25 cellular contexts compared by ENCODE assay signal in the genomic region with DNA sequence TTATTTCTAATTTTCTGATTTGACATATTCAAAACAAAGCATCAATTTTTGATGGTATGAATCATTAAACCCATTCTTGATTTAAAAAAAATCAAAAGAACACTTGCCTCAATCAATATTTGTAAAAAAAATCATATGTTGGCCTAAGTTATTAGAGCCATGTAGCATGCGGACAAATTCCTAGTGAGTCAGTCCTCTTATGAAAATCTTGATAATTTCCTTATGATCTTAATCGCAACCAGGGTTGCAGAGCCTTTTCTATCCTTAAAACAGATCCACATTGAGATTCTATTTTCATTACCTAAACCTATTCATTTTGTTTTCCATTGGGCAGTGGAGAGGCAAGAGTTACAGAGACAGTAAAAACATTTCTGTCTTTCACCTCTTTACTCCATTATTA.
"Had no signal": no experiment of that assay in that cellular context is flagged by ENCODE, and none has a peak within 500 bp of the region (broad histone marks: within the 10 kb centered on the region; RNA-seq: fewer than 3 reads in every experiment).

No MANE protein-coding gene starts in this region.

- H3K4me1 ChIP-seq: heart left ventricle, psoas muscle, stomach, upper lobe of left lung had no signal

- H3K9me3 ChIP-seq: esophagus muscularis mucosa, gastroesophageal sphincter, heart left ventricle, ovary, psoas muscle, sigmoid colon, stomach, tibial artery, upper lobe of left lung had no signal

- H3K36me3 ChIP-seq: esophagus muscularis mucosa, gastroesophageal sphincter, heart left ventricle, ovary, sigmoid colon, stomach, tibial artery, upper lobe of left lung had no signal

- H3K4me3 ChIP-seq: coronary artery, esophagus muscularis mucosa, gastroesophageal sphincter, heart left ventricle, hepatocyte, lung, ovary, psoas muscle, sigmoid colon, stomach, tibial artery, upper lobe of left lung had no signal

- DNase-seq: dermis blood vessel endothelial cell; effector memory CD4-positive, alpha-beta T cell; foreskin keratinocyte; heart left ventricle; kidney; natural killer cell; occipital lobe; ovary; posterior cingulate gyrus; psoas muscle; right cardiac atrium; sigmoid colon; stimulated activated CD4-positive, alpha-beta T cell treated with anti-CD3 and anti-CD28 coated beads, Interleukin-2, amount 100 ng/mL, for 24 hours; stimulated activated CD4-positive, alpha-beta T cell treated with anti-CD3 and anti-CD28 coated beads, Interleukin-4, amount 100 ng/mL, for 24 hours; stimulated activated naive CD4-positive, alpha-beta T cell treated with Interleukin-2 at 50 U/mL for 16 hours; stomach; tibial artery; upper lobe of left lung had no signal

- H3K27ac ChIP-seq: coronary artery, esophagus muscularis mucosa, foreskin keratinocyte, gastroesophageal sphincter, heart left ventricle, hepatocyte, ovary, psoas muscle, stomach, tibial artery, upper lobe of left lung had no signal

- ATAC-seq: foreskin keratinocyte; gastroesophageal sphincter; heart left ventricle; left lobe of liver; natural killer cell; psoas muscle; right cardiac atrium; stimulated activated effector memory CD8-positive, alpha-beta T cell treated with anti-CD3 and anti-CD28 coated beads, Interleukin-12 subunit alpha, Interleukin-12 subunit beta, amount 100 ng/mL, for 72 hours had no signal

- H3K27me3 ChIP-seq: esophagus muscularis mucosa, foreskin keratinocyte, gastroesophageal sphincter, heart left ventricle, hepatocyte, ovary, sigmoid colon, stomach, tibial artery, upper lobe of left lung had no signal
